Comparison of ENCODE assay signal across 10 cellular contexts in the genomic region with DNA sequence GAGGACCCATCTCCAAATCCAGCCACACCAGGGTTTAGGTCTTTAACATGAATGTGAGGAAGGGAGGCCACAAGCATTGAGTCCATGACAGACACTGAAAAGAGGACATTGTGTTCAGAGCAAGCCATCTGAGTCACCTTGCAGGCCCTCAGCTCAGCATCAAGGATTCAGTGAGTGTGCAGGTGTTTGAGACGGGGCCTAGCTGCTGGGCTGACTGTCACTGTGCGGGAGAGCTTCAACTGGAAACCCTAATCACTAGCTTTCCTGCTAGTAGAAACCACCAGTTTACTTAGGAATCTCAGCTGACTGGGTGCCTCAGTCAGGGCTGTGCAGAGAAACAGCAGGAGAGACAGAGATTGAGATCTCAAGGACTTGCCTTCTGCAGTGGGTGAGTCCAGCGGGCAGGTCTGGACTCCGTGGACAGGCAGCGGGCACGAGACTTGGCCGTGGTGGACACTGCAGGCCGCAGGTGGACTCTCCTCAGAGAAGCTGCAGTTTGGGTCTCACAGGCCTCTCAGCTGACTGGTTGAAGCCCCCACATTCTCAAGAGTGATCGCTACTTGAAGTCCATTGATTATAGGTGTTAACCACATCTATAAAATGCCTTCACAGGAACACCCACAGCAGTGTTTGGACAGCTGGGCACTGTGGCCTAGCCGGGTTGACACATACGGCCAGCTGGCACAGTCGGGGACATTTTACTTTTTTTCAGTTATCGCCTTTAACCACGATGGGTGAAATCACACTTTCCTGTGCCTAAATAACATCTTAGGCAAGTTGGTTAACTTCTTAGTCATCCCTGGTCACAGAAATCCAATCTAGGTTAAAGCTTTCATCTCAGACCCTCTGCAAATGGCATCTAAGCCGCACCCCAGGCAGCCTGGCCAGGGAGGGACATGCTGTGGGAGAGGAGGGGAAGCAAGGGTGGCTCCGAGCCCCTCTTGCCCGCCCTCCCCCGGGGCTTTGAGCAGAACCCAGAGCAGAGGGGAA.
DNase-seq lines count a peak whose midpoint lies in the region; ATAC-seq lines count a peak whose summit lies in the region.
"Had no signal": no experiment of that assay in that cellular context is flagged by ENCODE, and none has a peak within 500 bp of the region (broad histone marks: within the 10 kb centered on the region; RNA-seq: fewer than 3 reads in every experiment).

No MANE protein-coding gene starts in this region.

- peaks cover 27% of the 10 kb centered on the region for H3K36me3 Mint-ChIP-seq in activated naive CD4-positive, alpha-beta T cell treated with anti-CD3 and anti-CD28 coated beads for 36 hours (ENCODE audit: low read depth)

- CTCF ChIA-PET in activated naive CD4-positive, alpha-beta T cell treated with anti-CD3 and anti-CD28 coated beads for 36 hours (lab: Charles Lee) = interaction anchor here (0.6 to 2.8 kb wide), 7 partner anchors 12 to 108 kb away, joined by 3 to 16 read pairs (median 4); no protein-coding TSS in a partner anchor

- no peaks in the 10 kb centered on the region for H3K9me3 ChIP-seq in effector memory CD4-positive, alpha-beta T cell (ENCODE audit: control insufficient read depth, low read length)

- peak; percentile 70 for DNase-seq in activated naive CD4-positive, alpha-beta T cell treated with anti-CD3 and anti-CD28 coated beads for 36 hours
- no peak for DNase-seq in activated naive CD4-positive, alpha-beta T cell treated with anti-CD3 and anti-CD28 coated beads, Interleukin-2, amount 50 U/mL, for 16 hours
- DNase-seq in SW480 (ENCODE audit: low spot score) = peak; percentile 19
- DNase-seq in effector memory CD4-positive, alpha-beta T cell = peak in 1 of 3 donors; percentile 12
- peak; percentile 57 for DNase-seq in stimulated activated naive CD8-positive, alpha-beta T cell treated with anti-CD3 and anti-CD28 coated beads, Interleukin-15, Interleukin-2, amounts not matched to agents 100 U/mL and 50 U/mL, for 24 hours
- no peak for DNase-seq in caudate nucleus (lab: John Stamatoyannopoulos, UW)
- no peak for DNase-seq in left lobe of liver (ENCODE audit: low spot score)
- DNase-seq: NCI-H2227 treated with DMSO at 0.1 percent for 48 hours, T1000 had no signal

- H3K4me3 ChIP-seq in effector memory CD4-positive, alpha-beta T cell (ENCODE audit: insufficient read depth, low read depth, low read length, poor library complexity, severe bottlenecking) = no peak overlapping the region

- no peaks in the 10 kb centered on the region for H3K9me3 Mint-ChIP-seq in activated naive CD4-positive, alpha-beta T cell treated with anti-CD3 and anti-CD28 coated beads for 36 hours

- peak overlapping the region; percentile 32 for H3K27ac ChIP-seq in effector memory CD4-positive, alpha-beta T cell (ENCODE audit: insufficient read depth, low read length, poor library complexity, severe bottlenecking)
- H3K27ac ChIP-seq in caudate nucleus (ENCODE audit: low read depth, low read length) = no peak overlapping the region

- H3K4me1 ChIP-seq in effector memory CD4-positive, alpha-beta T cell (ENCODE audit: control insufficient read depth, insufficient read depth, low read length, poor library complexity, severe bottlenecking) = peaks cover 40% of the 10 kb centered on the region

- intact Hi-C loops in activated naive CD4-positive, alpha-beta T cell treated with anti-CD3 and anti-CD28 coated beads for 36 hours (cut with micrococcal nuclease) = loop anchor here (5.0 kb wide), 1 partner anchor 304 kb away; no protein-coding TSS in a partner anchor

- no peaks in the 10 kb centered on the region for H3K27me3 ChIP-seq in effector memory CD4-positive, alpha-beta T cell (replicated peaks; ENCODE audit: control insufficient read depth, insufficient read depth, low read length, poor library complexity, severe bottlenecking)

- H3K4me1 Mint-ChIP-seq in activated naive CD4-positive, alpha-beta T cell treated with anti-CD3 and anti-CD28 coated beads for 36 hours (ENCODE audit: low read depth) = peaks cover 76% of the 10 kb centered on the region

- no peaks in the 10 kb centered on the region for H3K27me3 Mint-ChIP-seq in activated naive CD4-positive, alpha-beta T cell treated with anti-CD3 and anti-CD28 coated beads for 36 hours (ENCODE audit: low read depth)

- H3K27ac Mint-ChIP-seq in activated naive CD4-positive, alpha-beta T cell treated with anti-CD3 and anti-CD28 coated beads for 36 hours = peak overlapping the region; percentile 97

- H3K36me3 ChIP-seq in effector memory CD4-positive, alpha-beta T cell (ENCODE audit: control insufficient read depth, insufficient read depth, low read length) = peaks cover 45% of the 10 kb centered on the region

- peak; percentile 67 for ATAC-seq in stimulated activated naive CD8-positive, alpha-beta T cell treated with anti-CD3 and anti-CD28 coated beads, Interleukin-15, Interleukin-2, amounts not matched to agents 100 U/mL and 50 U/mL, for 24 hours
- ATAC-seq in GM18502 (IDR thresholded peaks at IDR 0.05; ENCODE audit: poor library complexity, unreplicated experiment) = no peak
- ATAC-seq in left lobe of liver = no peak

- no peak overlapping the region for H3K4me3 Mint-ChIP-seq in activated naive CD4-positive, alpha-beta T cell treated with anti-CD3 and anti-CD28 coated beads for 36 hours

Comparison
In these comparisons a context has a peak if more than half of its experiments do, and no peak if none do; other contexts are left out.
1. DNase-seq: peak in activated naive CD4-positive, alpha-beta T cell treated with anti-CD3 and anti-CD28 coated beads for 36 hours (single experiment), SW480 (single experiment) and stimulated activated naive CD8-positive, alpha-beta T cell treated with anti-CD3 and anti-CD28 coated beads, Interleukin-15, Interleukin-2, amounts not matched to agents 100 U/mL and 50 U/mL, for 24 hours (single experiment); none in activated naive CD4-positive, alpha-beta T cell treated with anti-CD3 and anti-CD28 coated beads, Interleukin-2, amount 50 U/mL, for 16 hours (single experiment), caudate nucleus (0 of 61) and left lobe of liver (single experiment).